Comparison of ENCODE assay signal across 21 cellular contexts in genomic region chr3:196208942-196209695, GRCh38. TPM values are rescaled to one million over a fixed set of nuclear protein-coding genes. Genes with fewer than 3 reads are reported as not detected.
DNase-seq lines count a peak whose midpoint lies in the region; ATAC-seq and TF ChIP-seq lines count a peak whose summit lies in the region.
"Had no signal": no experiment of that assay in that cellular context is flagged by ENCODE, and none has a peak within 500 bp of the region (broad histone marks: within the 10 kb centered on the region; RNA-seq: fewer than 3 reads in every experiment).

No MANE protein-coding gene starts in this region.

- H3K23ac ChIP-seq in neuronal stem cell (ENCODE audit: low read depth, low read length, poor library complexity): peak overlapping the region; percentile 35

- no peak for ATAC-seq in CD4-positive, alpha-beta T cell (ENCODE audit: poor library complexity)
- no peak for ATAC-seq in effector memory CD8-positive, alpha-beta T cell (replicated peaks)
- no peak for ATAC-seq in HG03432 (IDR thresholded peaks at IDR 0.05; ENCODE audit: unreplicated experiment)

- peaks cover 9% of the 10 kb centered on the region for H3K4me1 Mint-ChIP-seq in CD4-positive, alpha-beta T cell (ENCODE audit: low read depth)
- peaks cover 11 to 13% of the 10 kb centered on the region in 2 donors for H3K4me1 Mint-ChIP-seq in effector memory CD8-positive, alpha-beta T cell (ENCODE audit: low read depth in 2 of 2)

- H3K9ac ChIP-seq in neuronal stem cell (ENCODE audit: low read depth, low read length, poor library complexity): peak overlapping the region; percentile 46

- no CpG with 5 or more reads among the region's 24 CpGs for WGBS in neuronal stem cell (ENCODE audit: extremely low coverage in 2 of 2, insufficient read length in 2 of 2, insufficient replicate concordance in 1 of 2), 2 donors

- DNase-seq in DMS53 (lab: John Stamatoyannopoulos, UW): peak; percentile 14
- DNase-seq in DMS53 treated with DMSO at 0.1 percent for 48 hours (lab: John Stamatoyannopoulos, UW; ENCODE audit: unreplicated experiment): no peak
- DNase-seq in CD4-positive, alpha-beta T cell: no peak
- no peak for DNase-seq in effector memory CD8-positive, alpha-beta T cell
- DNase-seq in neuronal stem cell (ENCODE audit: low spot score): no peak
- no peak for DNase-seq in NCI-H510A treated with DMSO at 0.1 percent for 48 hours (lab: John Stamatoyannopoulos, UW)
- no peak for DNase-seq in EL
- DNase-seq: activated T-cell treated with anti-CD3 and anti-CD28 coated beads for 4 hours, dermis blood vessel endothelial cell, foreskin melanocyte, NCI-H2171 treated with DMSO at 0.1 percent for 48 hours, NCI-H748 treated with DMSO at 0.1 percent for 48 hours, OCI-M1 had no signal

- CTCF ChIA-PET in CD4-positive, alpha-beta T cell (lab: Charles Lee): no interaction called here

- no peak overlapping the region for H2BK15ac ChIP-seq in neuronal stem cell (ENCODE audit: low read length)

- no peaks in the 10 kb centered on the region for H3K36me3 Mint-ChIP-seq in CD4-positive, alpha-beta T cell (ENCODE audit: low read depth)
- peaks cover 9% of the 10 kb centered on the region for H3K36me3 Mint-ChIP-seq in effector memory CD8-positive, alpha-beta T cell (ENCODE audit: insufficient read depth)

- intact Hi-C loops in CD4-positive, alpha-beta T cell (cut with DNase I, micrococcal nuclease): no loop called here

- POLR2A ChIA-PET in CD4-positive, alpha-beta T cell (lab: Charles Lee): no interaction called here

- no peaks in the 10 kb centered on the region for H3K27me3 Mint-ChIP-seq in CD4-positive, alpha-beta T cell
- no peaks in the 10 kb centered on the region for H3K27me3 Mint-ChIP-seq in effector memory CD8-positive, alpha-beta T cell

- H2BK5ac ChIP-seq in neuronal stem cell (ENCODE audit: low read length): peak overlapping the region; percentile 53

- H3K4me3 Mint-ChIP-seq in CD4-positive, alpha-beta T cell: peak overlapping the region; percentile 20
- peak overlapping the region; percentile 81 to 88 for H3K4me3 Mint-ChIP-seq in effector memory CD8-positive, alpha-beta T cell

- H3K14ac ChIP-seq in neuronal stem cell (ENCODE audit: low read length): no peak overlapping the region

- peak overlapping the region; percentile 28 for H3K18ac ChIP-seq in neuronal stem cell (ENCODE audit: low read length)

- no peak overlapping the region for H2AFZ ChIP-seq in neuronal stem cell (ENCODE audit: low read length)

- H3K79me1 ChIP-seq in neuronal stem cell (ENCODE audit: low read depth, low read length): peaks cover 5% of the 10 kb centered on the region

- no peak overlapping the region for H4K91ac ChIP-seq in neuronal stem cell (ENCODE audit: low read depth, low read length, poor library complexity)

- peak overlapping the region; percentile 95 for H2BK12ac ChIP-seq in neuronal stem cell (ENCODE audit: low read length)

- H3K4ac ChIP-seq in neuronal stem cell (ENCODE audit: low read length): no peak overlapping the region

- no peak overlapping the region for H3K27ac Mint-ChIP-seq in CD4-positive, alpha-beta T cell
- no peak overlapping the region for H3K27ac Mint-ChIP-seq in effector memory CD8-positive, alpha-beta T cell

- no peaks in the 10 kb centered on the region for H3K36me3 ChIP-seq in neuronal stem cell (replicated peaks in 1 of 2; ENCODE audit: control insufficient read depth in 2 of 2, insufficient read depth in 2 of 2, low read length in 2 of 2)
- H3K36me3 ChIP-seq: SJSA1 had no signal

- peak overlapping the region; percentile 9 for H2AK5ac ChIP-seq in neuronal stem cell (ENCODE audit: low read depth, low read length)

- no peak overlapping the region for H4K8ac ChIP-seq in neuronal stem cell (ENCODE audit: low read depth, low read length)

- no peak overlapping the region for H3K4me2 ChIP-seq in neuronal stem cell (ENCODE audit: insufficient read depth, low read length, poor library complexity, severe bottlenecking)

- H3K4me3 ChIP-seq in neuronal stem cell (ENCODE audit: low read length in 2 of 2): no peak overlapping the region
- H3K4me3 ChIP-seq: mucosa of descending colon, SJSA1 had no signal

- no peak overlapping the region for H3K27ac ChIP-seq in CD4-positive, alpha-beta T cell (ENCODE audit: low read depth, low read length)
- no peak overlapping the region for H3K27ac ChIP-seq in neuronal stem cell (replicated peaks; ENCODE audit: low read length)
- H3K27ac ChIP-seq: epithelial cell of prostate, SJSA1 had no signal

- H3K4me1 ChIP-seq in neuronal stem cell (ENCODE audit: control insufficient read depth in 2 of 2, insufficient read depth in 1 of 2, low read depth in 1 of 2, low read length in 2 of 2): no peaks in the 10 kb centered on the region
- H3K4me1 ChIP-seq: SJSA1 had no signal

- no peaks in the 10 kb centered on the region for H3K9me3 ChIP-seq in CD4-positive, alpha-beta T cell (ENCODE audit: control insufficient read depth, low read length)
- peaks cover 3% of the 10 kb centered on the region in 2 donors for H3K9me3 ChIP-seq in neuronal stem cell (replicated peaks in 1 of 2; ENCODE audit: control insufficient read depth in 2 of 2, insufficient read depth in 1 of 2, low read depth in 1 of 2, low read length in 2 of 2)
- H3K9me3 ChIP-seq: mucosa of descending colon, SJSA1 had no signal

- no peak for TF ChIP-seq CTCF in CD4-positive, alpha-beta T cell (IDR thresholded peaks at IDR 0.05)

- H3K27me3 ChIP-seq in CD4-positive, alpha-beta T cell (ENCODE audit: control insufficient read depth, insufficient read depth, low read length): no peaks in the 10 kb centered on the region
- peaks cover 0 to 18% (median 6%) of the 10 kb centered on the region in 3 experiments for H3K27me3 ChIP-seq in neuronal stem cell (ENCODE audit: control insufficient read depth in 3 of 3, insufficient read depth in 3 of 3, low read depth in 1 of 3, low read length in 3 of 3)
- H3K27me3 ChIP-seq: SJSA1 had no signal

- H2BK120ac ChIP-seq in neuronal stem cell (ENCODE audit: low read depth, low read length): no peak overlapping the region

- no peaks in the 10 kb centered on the region for H3K9me3 Mint-ChIP-seq in CD4-positive, alpha-beta T cell
- no peaks in the 10 kb centered on the region for H3K9me3 Mint-ChIP-seq in effector memory CD8-positive, alpha-beta T cell

RNA-seq across cellular contexts. Expression of gene ZDHHC19, which starts 2.1 kb away (rescaled TPM):
- total RNA-seq in CD4-positive, alpha-beta T cell: not detected
- polyA plus RNA-seq in neuronal stem cell (2013, experiment 1 of 2): 1.1 TPM
- 0.84 TPM for polyA plus RNA-seq in neuronal stem cell (2013, experiment 2 of 2)
- total RNA-seq: bronchial epithelial cell, dermis blood vessel endothelial cell, HT1080, mucosa of descending colon, osteocyte, SJSA1 had no signal
- polyA plus RNA-seq: BJ had no signal

RNA-seq across cellular contexts. Expression of gene SLC51A, which starts 7.2 kb away (rescaled TPM):
- total RNA-seq in CD4-positive, alpha-beta T cell: not detected
- polyA plus RNA-seq in neuronal stem cell (2013, experiment 1 of 2): 0.07 TPM
- not detected for polyA plus RNA-seq in neuronal stem cell (2013, experiment 2 of 2)
- total RNA-seq: bronchial epithelial cell, dermis blood vessel endothelial cell, HT1080, osteocyte, SJSA1 had no signal
- polyA plus RNA-seq: BJ had no signal
